In the genomic region with DNA sequence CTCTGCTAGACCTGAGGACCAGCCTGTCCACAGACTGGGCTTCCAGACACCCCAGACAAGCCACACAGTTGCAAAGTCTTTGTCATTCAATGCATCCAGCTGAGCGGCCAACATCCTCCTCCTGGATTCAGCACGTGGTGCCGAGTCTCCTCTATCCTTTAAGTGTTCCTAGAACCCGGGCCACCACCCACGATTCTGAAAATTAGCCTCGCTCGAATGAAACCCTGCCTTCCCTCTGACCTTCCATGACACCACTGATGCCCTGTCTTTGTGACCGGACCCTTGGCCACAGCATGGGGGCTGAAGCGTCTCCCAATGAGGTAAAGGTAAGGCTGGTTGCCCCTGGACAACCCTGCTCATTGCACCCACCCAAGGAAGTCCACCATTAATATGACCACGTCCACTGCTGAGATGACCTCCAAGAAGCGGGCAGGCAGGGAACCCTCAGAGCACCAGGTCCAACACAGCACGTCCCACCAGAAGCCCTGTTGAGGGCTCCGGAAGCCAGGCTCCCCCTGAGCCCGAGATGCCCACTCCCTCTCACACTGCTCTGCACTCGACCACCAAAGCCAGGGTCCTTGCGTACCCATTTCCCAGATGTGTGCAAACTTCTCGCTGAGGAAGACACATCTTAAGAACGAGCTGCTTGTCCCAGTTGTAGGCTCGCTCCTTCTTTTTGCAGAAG, we compare ENCODE assay signal across 5 cellular contexts.
"Had no signal": no experiment of that assay in that cellular context is flagged by ENCODE, and none has a peak within 500 bp of the region (broad histone marks: within the 10 kb centered on the region; RNA-seq: fewer than 3 reads in every experiment).

No MANE protein-coding gene starts in this region.

- H3K9me3 Mint-ChIP-seq: GM23338, H9 had no signal

- H3K4me3 ChIP-seq: GM23338, K562 had no signal

- DNase-seq: H9, HCEC 1CT, IMR-90 had no signal

- ATAC-seq: GM23338, K562 had no signal

- H3K27ac Mint-ChIP-seq: GM23338 had no signal

- H3K4me3 Mint-ChIP-seq: GM23338, H9 had no signal
